In the genomic region with DNA sequence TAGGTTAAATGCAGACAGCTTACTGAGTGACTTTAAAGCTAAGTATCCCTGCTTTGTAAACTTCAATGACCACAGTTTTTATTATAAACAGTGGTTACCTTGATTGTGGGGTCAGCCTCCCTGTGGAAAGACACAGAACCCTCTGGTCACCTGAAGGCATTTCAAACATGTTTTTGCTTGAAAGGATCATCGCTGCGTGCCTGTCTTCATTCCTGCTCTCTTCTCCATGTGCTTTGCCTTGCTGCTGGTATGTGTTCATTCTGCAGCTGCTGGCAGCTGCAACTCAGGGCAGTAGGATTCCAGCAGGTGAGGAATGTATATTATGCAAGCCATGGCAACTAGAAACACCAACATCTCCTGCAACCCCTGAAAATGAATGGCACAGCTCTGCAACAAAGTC, we compare ENCODE assay signal across 29 cellular contexts.
A peak's percentile ranks its signal among the peaks of the same experiment; 100 is the strongest.
DNase-seq lines count a peak whose midpoint lies in the region; ATAC-seq and TF ChIP-seq lines count a peak whose summit lies in the region.
"Had no signal": no experiment of that assay in that cellular context is flagged by ENCODE, and none has a peak within 500 bp of the region (broad histone marks: within the 10 kb centered on the region; RNA-seq: fewer than 3 reads in every experiment).

No MANE protein-coding gene starts in this region.

- ATAC-seq in WTC11 (peak; percentile 25; the same call in 1 of the 2 replicates), foreskin keratinocyte (peak; percentile 76), GM19324 (IDR thresholded peaks at IDR 0.05; ENCODE audit: low FRiP score, unreplicated experiment) (no peak)
- ATAC-seq: activated CD8-positive, alpha-beta memory T cell treated with anti-CD3 and anti-CD28 coated beads, Interleukin-2, amount 10 ng/mL, durations not matched to agents 7 days and 5 days had no signal

- H3K4me1 ChIP-seq in foreskin keratinocyte: peaks cover 23% of the 10 kb centered on the region
- H3K4me1 ChIP-seq in prostate gland (replicated peaks): no peaks in the 10 kb centered on the region
- H3K4me1 ChIP-seq: colonic mucosa had no signal

- intact Hi-C loops in prostate gland (cut with DNase I): no loop called here

- H3K27me3 ChIP-seq in foreskin keratinocyte (no peaks in the 10 kb centered on the region), prostate gland (replicated peaks; ENCODE audit: insufficient read depth) (no peaks in the 10 kb centered on the region)
- H3K27me3 ChIP-seq: colonic mucosa, upper lobe of left lung had no signal

- POLR2A ChIA-PET in WTC11 (lab: Charles Lee): no interaction called here

- no peaks in the 10 kb centered on the region for H3K27me3 Mint-ChIP-seq in WTC11 (ENCODE audit: low read depth)
- H3K27me3 Mint-ChIP-seq: activated CD4-positive, alpha-beta T cell treated with anti-CD3 and anti-CD28 coated beads, Interleukin-2, amount 10 ng/mL, durations not matched to agents 7 days and 5 days had no signal

- peaks cover 3% of the 10 kb centered on the region; the same call in 1 of the 2 replicates for H3K36me3 Mint-ChIP-seq in WTC11
- H3K36me3 Mint-ChIP-seq: activated CD8-positive, alpha-beta memory T cell treated with anti-CD3 and anti-CD28 coated beads, Interleukin-2, amount 10 ng/mL, durations not matched to agents 7 days and 5 days; brain had no signal

- H3K4me3 ChIP-seq in prostate gland: no peak overlapping the region
- H3K4me3 ChIP-seq: colonic mucosa, upper lobe of left lung had no signal

- DNase-seq in HPDE6-E6E7 (ENCODE audit: extremely low spot score) (peak; percentile 45), WTC11 (ENCODE audit: low spot score) (no peak), foreskin keratinocyte (peak; percentile 81 to 93), prostate gland (ENCODE audit: low spot score) (peak; percentile 52), OCI-M1 (lab: John Stamatoyannopoulos, UW) (no peak)
- no peak for DNase-seq in activated CD4-positive, alpha-beta T cell treated with anti-CD3 and anti-CD28 coated beads, Interleukin-2, amount 50 U/mL, for 1 hour
- DNase-seq in activated CD4-positive, alpha-beta T cell treated with anti-CD3 and anti-CD28 coated beads for 48 hours: no peak
- DNase-seq: activated CD4-positive, alpha-beta T cell treated with anti-CD3 and anti-CD28 coated beads, Interleukin-2, amount 10 ng/mL, durations not matched to agents 7 days and 5 days; activated CD8-positive, alpha-beta memory T cell treated with anti-CD3 and anti-CD28 coated beads, Interleukin-2, amount 10 ng/mL, durations not matched to agents 7 days and 5 days; activated naive CD4-positive, alpha-beta T cell; activated T-cell treated with anti-CD3 and anti-CD28 coated beads, Interleukin-2, amount 50 U/mL, for 48 hours; C1 segment of cervical spinal cord; colonic mucosa; COR-L47; DND-41; effector CD8-positive, alpha-beta T cell; erythroblast; H9; NCI-H1105 treated with DMSO at 0.1 percent for 48 hours; NCI-H2029 treated with DMSO at 0.1 percent for 48 hours; NCI-H526 treated with DMSO at 0.1 percent for 48 hours; SHP77 treated with DMSO at 0.1 percent for 48 hours; stimulated activated CD4-positive, alpha-beta T cell treated with anti-CD3 and anti-CD28 coated beads, Interleukin-2, amount 100 ng/mL, for 24 hours; T-helper 9 cell; upper lobe of left lung; WERI-Rb-1 had no signal

- CTCF ChIA-PET in WTC11 (lab: Charles Lee): interaction anchor here (1.4 kb wide), 1 partner anchor 79 kb away, joined by 4 read pairs; no protein-coding TSS in a partner anchor

- H3K27ac Mint-ChIP-seq in WTC11: no peak overlapping the region
- H3K27ac Mint-ChIP-seq: activated CD4-positive, alpha-beta T cell treated with anti-CD3 and anti-CD28 coated beads, Interleukin-2, amount 10 ng/mL, durations not matched to agents 7 days and 5 days; activated CD8-positive, alpha-beta memory T cell treated with anti-CD3 and anti-CD28 coated beads, Interleukin-2, amount 10 ng/mL, durations not matched to agents 7 days and 5 days; brain; H9 had no signal

- no peak for TF ChIP-seq CTCF in WTC11 (IDR thresholded peaks at IDR 0.05)
- TF ChIP-seq CTCF in foreskin keratinocyte (conservative IDR thresholded peaks at IDR 0.05): no peak
- TF ChIP-seq CTCF in prostate gland (IDR thresholded peaks at IDR 0.05): no peak

- H3K4me1 Mint-ChIP-seq in WTC11: peaks cover 6% of the 10 kb centered on the region

- 50% methylated on average over 2 of the region's 2 CpGs for WGBS in prostate gland

- TF ChIP-seq POLR2A in prostate gland (IDR thresholded peaks at IDR 0.05): no peak

- H3K36me3 ChIP-seq in prostate gland: no peaks in the 10 kb centered on the region
- H3K36me3 ChIP-seq: colonic mucosa, neutrophil, upper lobe of left lung, WERI-Rb-1 had no signal

- H3K9me3 ChIP-seq in prostate gland: no peaks in the 10 kb centered on the region
- H3K9me3 ChIP-seq: colonic mucosa, neutrophil, upper lobe of left lung had no signal

- no peak overlapping the region for H3K4me3 Mint-ChIP-seq in WTC11
- H3K4me3 Mint-ChIP-seq: activated CD4-positive, alpha-beta T cell treated with anti-CD3 and anti-CD28 coated beads, Interleukin-2, amount 10 ng/mL, durations not matched to agents 7 days and 5 days; activated CD8-positive, alpha-beta memory T cell treated with anti-CD3 and anti-CD28 coated beads, Interleukin-2, amount 10 ng/mL, durations not matched to agents 7 days and 5 days; brain; H9 had no signal

- peaks cover 8% of the 10 kb centered on the region for H3K9me3 Mint-ChIP-seq in WTC11
- H3K9me3 Mint-ChIP-seq: H9 had no signal

- no peak overlapping the region for H3K27ac ChIP-seq in foreskin keratinocyte
- no peak overlapping the region for H3K27ac ChIP-seq in prostate gland
- H3K27ac ChIP-seq: colonic mucosa, neutrophil, upper lobe of left lung, WERI-Rb-1 had no signal

TF ChIP-seq in WTC11, 78 proteins besides CTCF, POLR2A, EP300 and RAD21:
- TF ChIP-seq ZNF232 (CRISPR knock-in tag; IDR thresholded peaks at IDR 0.05) (no peak), GABPB1 (CRISPR knock-in tag; IDR thresholded peaks at IDR 0.05) (no peak), RORB (CRISPR knock-in tag; IDR thresholded peaks at IDR 0.05) (no peak), TCF7 (CRISPR knock-in tag; IDR thresholded peaks at IDR 0.05; ENCODE audit: low read depth) (no peak), SMAD3 (CRISPR knock-in tag; IDR thresholded peaks at IDR 0.05; ENCODE audit: borderline replicate concordance) (no peak)
- TF ChIP-seq, protein P1, sequence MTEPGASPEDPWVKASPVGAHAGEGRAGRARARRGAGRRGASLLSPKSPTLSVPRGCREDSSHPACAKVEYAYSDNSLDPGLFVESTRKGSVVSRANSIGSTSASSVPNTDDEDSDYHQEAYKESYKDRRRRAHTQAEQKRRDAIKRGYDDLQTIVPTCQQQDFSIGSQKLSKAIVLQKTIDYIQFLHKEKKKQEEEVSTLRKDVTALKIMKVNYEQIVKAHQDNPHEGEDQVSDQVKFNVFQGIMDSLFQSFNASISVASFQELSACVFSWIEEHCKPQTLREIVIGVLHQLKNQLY (CRISPR knock-in tag; IDR thresholded peaks at IDR 0.05): no peak
- TF ChIP-seq, protein P2, sequence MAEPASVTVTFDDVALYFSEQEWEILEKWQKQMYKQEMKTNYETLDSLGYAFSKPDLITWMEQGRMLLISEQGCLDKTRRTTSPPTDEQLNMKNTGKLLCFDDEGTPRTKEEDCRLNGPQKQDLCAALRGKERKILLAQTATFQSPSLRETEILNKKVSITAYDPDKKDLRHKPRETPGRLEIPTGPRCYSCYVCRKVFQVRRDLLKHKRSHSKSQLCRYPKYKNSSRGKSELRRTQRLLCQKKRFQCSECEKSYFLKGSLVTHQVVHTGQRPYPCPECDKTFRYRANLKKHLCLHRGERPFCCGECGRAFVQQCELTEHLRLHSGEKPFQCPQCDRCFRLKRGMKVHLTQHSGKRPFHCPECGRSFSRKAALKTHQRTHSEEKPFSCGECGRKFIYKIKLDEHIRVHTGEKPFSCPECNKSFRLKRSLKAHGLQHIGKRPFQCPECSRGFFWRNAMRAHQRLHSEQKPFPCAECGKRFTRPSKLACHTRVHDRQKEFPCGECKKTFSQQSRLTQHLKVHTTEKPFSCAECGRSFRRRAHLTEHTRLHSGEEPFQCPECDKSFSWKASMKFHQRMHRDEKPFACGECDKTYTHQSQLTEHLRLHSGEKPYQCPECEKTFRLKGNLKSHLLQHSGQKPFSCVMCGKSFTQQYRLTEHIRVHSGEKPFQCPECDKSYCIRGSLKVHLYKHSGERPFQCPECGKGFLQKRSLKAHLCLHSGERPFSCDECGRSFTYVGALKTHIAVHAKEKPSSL (CRISPR knock-in tag; conservative IDR thresholded peaks at IDR 0.05): no peak
- TF ChIP-seq, protein P3, sequence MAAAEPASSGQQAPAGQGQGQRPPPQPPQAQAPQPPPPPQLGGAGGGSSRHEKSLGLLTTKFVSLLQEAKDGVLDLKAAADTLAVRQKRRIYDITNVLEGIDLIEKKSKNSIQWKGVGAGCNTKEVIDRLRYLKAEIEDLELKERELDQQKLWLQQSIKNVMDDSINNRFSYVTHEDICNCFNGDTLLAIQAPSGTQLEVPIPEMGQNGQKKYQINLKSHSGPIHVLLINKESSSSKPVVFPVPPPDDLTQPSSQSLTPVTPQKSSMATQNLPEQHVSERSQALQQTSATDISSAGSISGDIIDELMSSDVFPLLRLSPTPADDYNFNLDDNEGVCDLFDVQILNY (CRISPR knock-in tag; IDR thresholded peaks at IDR 0.05): no peak
- TF ChIP-seq, protein P4, sequence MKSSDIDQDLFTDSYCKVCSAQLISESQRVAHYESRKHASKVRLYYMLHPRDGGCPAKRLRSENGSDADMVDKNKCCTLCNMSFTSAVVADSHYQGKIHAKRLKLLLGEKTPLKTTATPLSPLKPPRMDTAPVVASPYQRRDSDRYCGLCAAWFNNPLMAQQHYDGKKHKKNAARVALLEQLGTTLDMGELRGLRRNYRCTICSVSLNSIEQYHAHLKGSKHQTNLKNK (CRISPR knock-in tag; IDR thresholded peaks at IDR 0.05): no peak

Comparison
In these comparisons a context has a peak if more than half of its experiments do, and no peak if none do; other contexts are left out.
1. DNase-seq: peak in HPDE6-E6E7 (single experiment), foreskin keratinocyte (2 of 2) and prostate gland (single experiment); none in WTC11 (single experiment), activated CD4-positive, alpha-beta T cell treated with anti-CD3 and anti-CD28 coated beads, Interleukin-2, amount 50 U/mL, for 1 hour (single experiment), activated CD4-positive, alpha-beta T cell treated with anti-CD3 and anti-CD28 coated beads for 48 hours (single experiment) and OCI-M1 (single experiment).